ENCODE assay signal across 15 cellular contexts in the genomic region with DNA sequence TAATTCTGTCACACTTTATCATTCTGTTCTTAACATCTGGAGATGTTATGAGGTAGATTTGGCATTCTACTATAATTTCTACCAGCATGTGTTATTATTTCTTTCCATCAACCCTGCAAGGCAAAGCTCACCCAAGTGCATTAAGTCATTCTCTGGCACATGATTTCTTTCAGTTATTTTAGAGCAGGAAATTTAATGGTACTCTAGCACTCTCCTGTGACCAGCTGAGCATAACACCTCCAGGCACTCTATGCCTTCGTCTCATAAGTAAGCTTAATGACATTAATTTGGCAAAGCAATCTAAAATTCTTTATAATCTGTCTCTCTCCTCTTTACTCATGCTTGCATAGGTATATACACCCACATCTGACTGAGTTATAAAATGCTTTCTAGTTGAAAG.
A peak's percentile ranks its signal among the peaks of the same experiment; 100 is the strongest.
DNase-seq lines count a peak whose midpoint lies in the region; ATAC-seq, FAIRE-seq and TF ChIP-seq lines count a peak whose summit lies in the region.
"Had no signal": no experiment of that assay in that cellular context is flagged by ENCODE, and none has a peak within 500 bp of the region (broad histone marks: within the 10 kb centered on the region; RNA-seq: fewer than 3 reads in every experiment).

No MANE protein-coding gene starts in this region.

- no peak for FAIRE-seq in bronchial epithelial cell (lab: Jason Lieb, UNC)

- no peaks in the 10 kb centered on the region for H3K36me3 ChIP-seq in bronchial epithelial cell (ENCODE audit: control insufficient read depth, insufficient read depth, low read length)
- H3K36me3 ChIP-seq: ovary, upper lobe of right lung had no signal

- ATAC-seq in GM18873 (IDR thresholded peaks at IDR 0.05; ENCODE audit: low FRiP score, unreplicated experiment) (no peak), HG03097 (IDR thresholded peaks at IDR 0.05; ENCODE audit: low FRiP score, unreplicated experiment) (no peak)
- ATAC-seq: upper lobe of right lung had no signal

- peak; percentile 18 for TF ChIP-seq CTCF in bronchial epithelial cell (IDR thresholded peaks at IDR 0.05; ENCODE audit: insufficient read depth, low read length, severe bottlenecking)

- no peaks in the 10 kb centered on the region for H3K27me3 ChIP-seq in bronchial epithelial cell (ENCODE audit: control insufficient read depth, insufficient read depth, low read length)
- H3K27me3 ChIP-seq: ovary, upper lobe of right lung had no signal

- H3K4me3 ChIP-seq in bronchial epithelial cell (ENCODE audit: low read depth, low read length): no peak overlapping the region
- H3K4me3 ChIP-seq: ovary, upper lobe of right lung had no signal

- DNase-seq in NCI-H1417 (lab: John Stamatoyannopoulos, UW): peak; percentile 31 to 83 (median 65)
- DNase-seq in NCI-H1417 treated with DMSO at 0.1 percent for 48 hours (lab: John Stamatoyannopoulos, UW): no peak
- DNase-seq in NCI-H2029 treated with DMSO at 0.1 percent for 48 hours (lab: John Stamatoyannopoulos, UW): peak; percentile 81
- DNase-seq in bronchial epithelial cell (ENCODE audit: low read depth): peak; percentile 19
- peak; percentile 39 for DNase-seq in putamen (ENCODE audit: low spot score)
- no peak for DNase-seq in mesenteric fat pad (ENCODE audit: low spot score)
- DNase-seq: activated naive CD4-positive, alpha-beta T cell treated with anti-CD3 and anti-CD28 coated beads, Interleukin-2, amount 10 ng/mL, durations not matched to agents 7 days and 5 days; DND-41; erythroblast; HFFc6; NCI-H2171 treated with DMSO at 0.1 percent for 48 hours; ovary; upper lobe of right lung had no signal

Comparison
In these comparisons a context has a peak if more than half of its experiments do, and no peak if none do; other contexts are left out.
1. DNase-seq: peak in NCI-H1417 (3 of 3), NCI-H2029 treated with DMSO at 0.1 percent for 48 hours (single experiment), bronchial epithelial cell (single experiment) and putamen (single experiment); none in NCI-H1417 treated with DMSO at 0.1 percent for 48 hours (single experiment) and mesenteric fat pad (single experiment).